Comparison of ENCODE assay signal across 8 cellular contexts in genomic region chr5:73497537-73498056, GRCh38. TPM values are rescaled to one million over a fixed set of nuclear protein-coding genes. Genes with fewer than 3 reads are reported as not detected.
DNase-seq lines count a peak whose midpoint lies in the region; ATAC-seq lines count a peak whose summit lies in the region.

No MANE protein-coding gene starts in this region.

- no peak for DNase-seq in activated T-cell treated with anti-CD3 and anti-CD28 coated beads, Interleukin-2, amount 50 U/mL, for 24 hours
- DNase-seq in activated T-cell treated with anti-CD3 and anti-CD28 coated beads for 4 hours, result no peak
- DNase-seq in medulla oblongata (ENCODE audit: extremely low spot score), result no peak

- peak overlapping the region; percentile 88 for H3K27ac ChIP-seq in stomach smooth muscle (ENCODE audit: low read length)

- H3K9me3 Mint-ChIP-seq in activated T-cell treated with anti-CD3 and anti-CD28 coated beads, Interleukin-2, amount 50 U/mL, for 24 hours, result no peaks in the 10 kb centered on the region
- no peaks in the 10 kb centered on the region for H3K9me3 Mint-ChIP-seq in activated T-helper 17 cell treated with anti-CD3 and anti-CD28 coated beads, Interleukin-2, amount 50 U/mL, for 72 hours

- no peak for ATAC-seq in activated T-helper 17 cell treated with anti-CD3 and anti-CD28 coated beads, Interleukin-2, amount 50 U/mL, for 72 hours (replicated peaks)
- ATAC-seq in GM19395 (IDR thresholded peaks at IDR 0.05; ENCODE audit: unreplicated experiment) (no peak), HG02938 (IDR thresholded peaks at IDR 0.05; ENCODE audit: unreplicated experiment) (no peak)

- peak overlapping the region; percentile 99 for H3K27ac Mint-ChIP-seq in activated T-cell treated with anti-CD3 and anti-CD28 coated beads, Interleukin-2, amount 50 U/mL, for 24 hours
- H3K27ac Mint-ChIP-seq in activated T-helper 17 cell treated with anti-CD3 and anti-CD28 coated beads, Interleukin-2, amount 50 U/mL, for 72 hours, result peak overlapping the region; percentile 99

- peaks cover 1 to 5% of the 10 kb centered on the region in 2 donors for H3K36me3 ChIP-seq in stomach smooth muscle (ENCODE audit: control insufficient read depth in 2 of 2, insufficient read depth in 2 of 2, low read length in 2 of 2)

- H3K9me3 ChIP-seq in iPS-18c (ENCODE audit: control insufficient read depth, insufficient read depth, low read length), result no peaks in the 10 kb centered on the region
- H3K9me3 ChIP-seq in stomach smooth muscle (ENCODE audit: control insufficient read depth in 2 of 2, low read length in 2 of 2), result no peaks in the 10 kb centered on the region

- H3K4me1 Mint-ChIP-seq in activated T-cell treated with anti-CD3 and anti-CD28 coated beads, Interleukin-2, amount 50 U/mL, for 24 hours (ENCODE audit: low read depth), result peaks cover 38% of the 10 kb centered on the region
- H3K4me1 Mint-ChIP-seq in activated T-helper 17 cell treated with anti-CD3 and anti-CD28 coated beads, Interleukin-2, amount 50 U/mL, for 72 hours, result peaks cover 19% of the 10 kb centered on the region

- H3K4me3 Mint-ChIP-seq in activated T-cell treated with anti-CD3 and anti-CD28 coated beads, Interleukin-2, amount 50 U/mL, for 24 hours, result peak overlapping the region; percentile 97
- H3K4me3 Mint-ChIP-seq in activated T-helper 17 cell treated with anti-CD3 and anti-CD28 coated beads, Interleukin-2, amount 50 U/mL, for 72 hours, result peak overlapping the region; percentile 98

- peaks cover 11% of the 10 kb centered on the region for H3K27me3 Mint-ChIP-seq in activated T-cell treated with anti-CD3 and anti-CD28 coated beads, Interleukin-2, amount 50 U/mL, for 24 hours
- H3K27me3 Mint-ChIP-seq in activated T-helper 17 cell treated with anti-CD3 and anti-CD28 coated beads, Interleukin-2, amount 50 U/mL, for 72 hours, result peaks cover 15% of the 10 kb centered on the region

- H3K9ac ChIP-seq in stomach smooth muscle (ENCODE audit: low read length in 2 of 2), result peak overlapping the region; percentile 95 to 97

- H3K4me1 ChIP-seq in stomach smooth muscle (ENCODE audit: control insufficient read depth, insufficient read depth, low read length), result peaks cover 15% of the 10 kb centered on the region

- no peaks in the 10 kb centered on the region for H3K27me3 ChIP-seq in stomach smooth muscle (ENCODE audit: control insufficient read depth in 1 of 2, insufficient read depth in 2 of 2, low read length in 2 of 2)

- peaks cover 49% of the 10 kb centered on the region for H3K36me3 Mint-ChIP-seq in activated T-cell treated with anti-CD3 and anti-CD28 coated beads, Interleukin-2, amount 50 U/mL, for 24 hours (ENCODE audit: low read depth)
- H3K36me3 Mint-ChIP-seq in activated T-helper 17 cell treated with anti-CD3 and anti-CD28 coated beads, Interleukin-2, amount 50 U/mL, for 72 hours (ENCODE audit: low read depth), result peaks cover 47% of the 10 kb centered on the region

- peak overlapping the region; percentile 95 for H3K4me3 ChIP-seq in iPS-18c (ENCODE audit: insufficient read depth, low read depth, low read length)
- H3K4me3 ChIP-seq in stomach smooth muscle (ENCODE audit: low read length in 2 of 2), result peak overlapping the region; percentile 78 to 92

RNA-seq across cellular contexts. Expression of gene BTF3, which starts 0.6 kb away (rescaled TPM):
- 100 to 1,000 TPM; 887 to 907 TPM for total RNA-seq in activated T-helper 17 cell treated with anti-CD3 and anti-CD28 coated beads, Interleukin-2, amount 50 U/mL, for 72 hours

RNA-seq across cellular contexts. Expression of gene FOXD1, which starts 49.0 kb away (rescaled TPM):
- total RNA-seq in activated T-helper 17 cell treated with anti-CD3 and anti-CD28 coated beads, Interleukin-2, amount 50 U/mL, for 72 hours, result under 1 TPM in 1 of 2 donors, not detected in 1; 0.45 TPM
